13 cellular contexts compared by ENCODE assay signal in genomic region chr2:58006256-58006951, GRCh38. TPM values are rescaled to one million over a fixed set of nuclear protein-coding genes. Genes with fewer than 3 reads are reported as not detected.
DNase-seq lines count a peak whose midpoint lies in the region; ATAC-seq and TF ChIP-seq lines count a peak whose summit lies in the region.
"Had no signal": no experiment of that assay in that cellular context is flagged by ENCODE, and none has a peak within 500 bp of the region (broad histone marks: within the 10 kb centered on the region; RNA-seq: fewer than 3 reads in every experiment).

No MANE protein-coding gene starts in this region.

- H3K4me1 ChIP-seq in naive thymus-derived CD4-positive, alpha-beta T cell (ENCODE audit: control insufficient read depth in 2 of 2, insufficient read depth in 2 of 2, low read length in 2 of 2) = no peaks in the 10 kb centered on the region

- H3K4me3 ChIP-seq in retinal pigment epithelial cell (ENCODE audit: low read length) = no peak overlapping the region
- H3K4me3 ChIP-seq in naive thymus-derived CD4-positive, alpha-beta T cell (ENCODE audit: low read length) = no peak overlapping the region
- H3K4me3 ChIP-seq: thoracic aorta had no signal

- H3K9me3 ChIP-seq in naive thymus-derived CD4-positive, alpha-beta T cell (ENCODE audit: control insufficient read depth in 2 of 3, low read length in 3 of 3) = no peaks in the 10 kb centered on the region
- H3K9me3 ChIP-seq: thoracic aorta had no signal

- CTCF ChIA-PET in naive thymus-derived CD4-positive, alpha-beta T cell (lab: Charles Lee) = no interaction called here

- H3K36me3 ChIP-seq in naive thymus-derived CD4-positive, alpha-beta T cell (ENCODE audit: control insufficient read depth in 2 of 3, insufficient read depth in 3 of 3, low read length in 3 of 3) = no peaks in the 10 kb centered on the region
- H3K36me3 ChIP-seq: thoracic aorta had no signal

- H3K27me3 Mint-ChIP-seq in naive thymus-derived CD4-positive, alpha-beta T cell = no peaks in the 10 kb centered on the region
- no peaks in the 10 kb centered on the region for H3K27me3 Mint-ChIP-seq in glutamatergic neuron (ENCODE audit: unreplicated experiment)

- H3K27me3 ChIP-seq in naive thymus-derived CD4-positive, alpha-beta T cell (ENCODE audit: control insufficient read depth in 2 of 2, insufficient read depth in 2 of 2, low read length in 2 of 2) = no peaks in the 10 kb centered on the region

- intact Hi-C loops in naive thymus-derived CD4-positive, alpha-beta T cell (cut with micrococcal nuclease) = no loop called here

- ATAC-seq in GM19025 (IDR thresholded peaks at IDR 0.05; ENCODE audit: low read depth, unreplicated experiment) (peak; percentile 75), HG02610 (IDR thresholded peaks at IDR 0.05; ENCODE audit: unreplicated experiment) (peak; percentile 60), HG03378 (IDR thresholded peaks at IDR 0.05; ENCODE audit: unreplicated experiment) (peak; percentile 78)
- no peak for ATAC-seq in naive thymus-derived CD4-positive, alpha-beta T cell
- ATAC-seq: Panc1 had no signal

- H3K4me1 Mint-ChIP-seq in naive thymus-derived CD4-positive, alpha-beta T cell = peaks cover 0 to 2% (median 0%) of the 10 kb centered on the region in 7 donors
- no peaks in the 10 kb centered on the region for H3K4me1 Mint-ChIP-seq in glutamatergic neuron (ENCODE audit: low read depth, unreplicated experiment)

- DNase-seq in retinal pigment epithelial cell (ENCODE audit: low read depth) (peak; percentile 4), NCI-H526 treated with DMSO at 0.1 percent for 48 hours (lab: John Stamatoyannopoulos, UW) (no peak), glutamatergic neuron (no peak)
- no peak for DNase-seq in activated T-cell treated with anti-CD3 and anti-CD28 coated beads, Interleukin-2, amount 50 U/mL, for 1 hour
- DNase-seq in naive thymus-derived CD4-positive, alpha-beta T cell = no peak
- DNase-seq: activated CD4-positive, CD25-positive, alpha-beta regulatory T cell treated with anti-CD3 and anti-CD28 coated beads, Interleukin-2, amount 50 U/mL, for 72 hours; NCI-H446; T-helper 1 cell had no signal

- H3K27ac Mint-ChIP-seq in naive thymus-derived CD4-positive, alpha-beta T cell = no peak overlapping the region
- H3K27ac Mint-ChIP-seq in glutamatergic neuron (ENCODE audit: unreplicated experiment) = no peak overlapping the region

- no peak overlapping the region for H3K4me3 Mint-ChIP-seq in naive thymus-derived CD4-positive, alpha-beta T cell
- no peak overlapping the region for H3K4me3 Mint-ChIP-seq in glutamatergic neuron (ENCODE audit: unreplicated experiment)

- H3K9me3 Mint-ChIP-seq in naive thymus-derived CD4-positive, alpha-beta T cell = peaks cover 0 to 3% (median 0%) of the 10 kb centered on the region in 11 donors
- H3K9me3 Mint-ChIP-seq in glutamatergic neuron (ENCODE audit: unreplicated experiment) = no peaks in the 10 kb centered on the region

- TF ChIP-seq CTCF in retinal pigment epithelial cell (conservative IDR thresholded peaks at IDR 0.05; ENCODE audit: low read depth, low read length) (no peak), glutamatergic neuron (IDR thresholded peaks at IDR 0.05; ENCODE audit: partially characterized antibody, unreplicated experiment) (no peak)

- POLR2A ChIA-PET in naive thymus-derived CD4-positive, alpha-beta T cell (lab: Charles Lee) = no interaction called here

- H3K27ac ChIP-seq in naive thymus-derived CD4-positive, alpha-beta T cell (ENCODE audit: low read depth, low read length) = no peak overlapping the region
- H3K27ac ChIP-seq: thoracic aorta had no signal

- no peaks in the 10 kb centered on the region for H3K36me3 Mint-ChIP-seq in naive thymus-derived CD4-positive, alpha-beta T cell
- no peaks in the 10 kb centered on the region for H3K36me3 Mint-ChIP-seq in glutamatergic neuron (ENCODE audit: unreplicated experiment)

RNA-seq across cellular contexts. Expression of gene VRK2, which starts 40.2 kb away (rescaled TPM):
- 10 to 100 TPM; 13.1 to 24.5 (median 14.1) TPM for total RNA-seq in naive thymus-derived CD4-positive, alpha-beta T cell
- polyA plus RNA-seq in naive thymus-derived CD4-positive, alpha-beta T cell = 10 to 100 TPM; 15.2 to 18.1 TPM
- total RNA-seq in glutamatergic neuron (ENCODE audit: unreplicated experiment) = 7.2 TPM
